In the genomic region with DNA sequence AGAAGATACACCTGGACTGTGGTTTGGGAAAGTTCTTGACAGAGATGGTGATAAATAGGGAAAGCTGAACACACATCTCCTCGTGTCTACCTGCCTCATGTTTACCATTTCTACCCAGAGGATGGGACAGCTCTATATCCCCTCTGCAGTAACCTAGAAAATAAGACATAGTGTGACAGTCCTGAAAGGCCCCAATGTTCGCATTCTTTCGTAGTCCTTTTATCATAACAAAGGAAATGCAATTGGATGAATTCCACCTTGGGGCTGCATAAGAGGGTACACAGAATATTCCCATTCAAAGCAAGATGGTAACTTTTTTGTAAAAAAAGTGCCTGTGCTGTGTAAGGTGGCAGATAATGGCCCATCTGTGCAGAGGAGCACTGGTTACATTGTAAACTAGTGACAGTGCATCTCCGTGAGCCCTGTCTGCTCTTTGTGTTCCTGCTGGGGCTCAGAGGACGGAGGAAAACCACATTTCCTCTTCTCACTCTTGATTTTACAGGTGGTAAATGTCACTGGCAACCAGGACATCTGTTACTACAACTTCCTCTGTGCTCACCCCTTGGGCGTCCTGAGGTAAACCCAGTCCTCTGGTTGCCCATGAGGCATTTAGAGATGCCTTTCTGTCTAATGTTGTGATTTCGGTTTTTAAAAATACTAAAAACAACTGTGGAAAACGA, we compare ENCODE assay signal across 8 cellular contexts.
DNase-seq lines count a peak whose midpoint lies in the region; ATAC-seq and TF ChIP-seq lines count a peak whose summit lies in the region.

No MANE protein-coding gene starts in this region.

- peak overlapping the region; percentile 33 for H3K4me3 Mint-ChIP-seq in activated T-helper 2 cell treated with anti-CD3 and anti-CD28 coated beads, Interferon-gamma antibody, Interleukin-2, Interleukin-4, amounts not matched to agents 10 μg/mL and 5 μg/mL and 100 μg/mL, durations not matched to agents 14 hours and 24 hours and 36 hours (ENCODE audit: low read depth)

- no peaks in the 10 kb centered on the region for H3K27me3 ChIP-seq in HUES48 (ENCODE audit: control insufficient read depth, insufficient read depth, low read length)
- no peaks in the 10 kb centered on the region for H3K27me3 ChIP-seq in breast epithelium

- ATAC-seq in GM21515 (IDR thresholded peaks at IDR 0.05; ENCODE audit: unreplicated experiment) = peak; percentile 97

- peaks cover 24% of the 10 kb centered on the region for H3K4me1 Mint-ChIP-seq in activated T-helper 2 cell treated with anti-CD3 and anti-CD28 coated beads, Interferon-gamma antibody, Interleukin-2, Interleukin-4, amounts not matched to agents 10 μg/mL and 5 μg/mL and 100 μg/mL, durations not matched to agents 14 hours and 24 hours and 36 hours (ENCODE audit: low read depth)

- H3K4me3 ChIP-seq in HUES48 (ENCODE audit: low read depth, low read length) = no peak overlapping the region; the same call in 1 of the 2 replicates
- no peak overlapping the region for H3K4me3 ChIP-seq in breast epithelium

- H3K9me3 Mint-ChIP-seq in activated T-helper 2 cell treated with anti-CD3 and anti-CD28 coated beads, Interferon-gamma antibody, Interleukin-2, Interleukin-4, amounts not matched to agents 10 μg/mL and 5 μg/mL and 100 μg/mL, durations not matched to agents 14 hours and 24 hours and 36 hours = no peaks in the 10 kb centered on the region

- H3K4me1 ChIP-seq in HUES48 (ENCODE audit: control insufficient read depth, insufficient read depth, low read length) (peaks cover 22% of the 10 kb centered on the region), breast epithelium (no peaks in the 10 kb centered on the region)

- intact Hi-C loops in activated T-helper 2 cell treated with anti-CD3 and anti-CD28 coated beads, Interferon-gamma antibody, Interleukin-2, Interleukin-4, amounts not matched to agents 10 μg/mL and 5 μg/mL and 100 μg/mL, durations not matched to agents 14 hours and 24 hours and 36 hours (cut with micrococcal nuclease) = loop anchor here (1.0 to 2.0 kb wide), 2 partner anchors 72 to 90 kb away; a partner anchor contains a TSS
- intact Hi-C loops in breast epithelium (cut with DNase I; ENCODE audit: low total_unique reads) = no loop called here

- no peak for TF ChIP-seq POLR2A in breast epithelium (IDR thresholded peaks at IDR 0.05)

- no peak for TF ChIP-seq CTCF in breast epithelium (IDR thresholded peaks at IDR 0.05)

- H3K36me3 ChIP-seq in HUES48 (ENCODE audit: control insufficient read depth, insufficient read depth, low read length) (no peaks in the 10 kb centered on the region), breast epithelium (no peaks in the 10 kb centered on the region)

- DNase-seq in GDM1 (lab: John Stamatoyannopoulos, UW) (peak; percentile 84), breast epithelium (ENCODE audit: low spot score in 2 of 2) (no peak), NCI-H510A (lab: John Stamatoyannopoulos, UW) (no peak), DMS53 treated with DMSO at 0.1 percent for 48 hours (lab: John Stamatoyannopoulos, UW; ENCODE audit: unreplicated experiment) (no peak)
- DNase-seq in activated T-helper 2 cell treated with anti-CD3 and anti-CD28 coated beads, Interferon-gamma antibody, Interleukin-2, Interleukin-4, amounts not matched to agents 10 μg/mL and 5 μg/mL and 100 μg/mL, durations not matched to agents 14 hours and 24 hours and 36 hours (ENCODE audit: low spot score) = peak; percentile 39
- peak; percentile 11 to 37 for DNase-seq in stimulated activated CD8-positive, alpha-beta memory T cell treated with anti-CD3 and anti-CD28 coated beads, Interleukin-7, amount 100 ng/mL, for 48 hours (ENCODE audit: extremely low read depth in 1 of 2, low read depth in 1 of 2)

- peaks cover 53% of the 10 kb centered on the region for H3K36me3 Mint-ChIP-seq in activated T-helper 2 cell treated with anti-CD3 and anti-CD28 coated beads, Interferon-gamma antibody, Interleukin-2, Interleukin-4, amounts not matched to agents 10 μg/mL and 5 μg/mL and 100 μg/mL, durations not matched to agents 14 hours and 24 hours and 36 hours (ENCODE audit: low read depth)

- peak overlapping the region; percentile 69 for H3K27ac ChIP-seq in HUES48 (ENCODE audit: low read depth, low read length)
- no peak overlapping the region for H3K27ac ChIP-seq in breast epithelium

- 0 out of 2 replicates have a peak overlapping the region, but pooled peaks have one; percentile 3 for H3K9ac ChIP-seq in HUES48 (ENCODE audit: low read depth, low read length)

- no peaks in the 10 kb centered on the region for H3K9me3 ChIP-seq in HUES48 (ENCODE audit: control insufficient read depth, insufficient read depth, low read length)
- H3K9me3 ChIP-seq in breast epithelium = no peaks in the 10 kb centered on the region

- H3K27ac Mint-ChIP-seq in activated T-helper 2 cell treated with anti-CD3 and anti-CD28 coated beads, Interferon-gamma antibody, Interleukin-2, Interleukin-4, amounts not matched to agents 10 μg/mL and 5 μg/mL and 100 μg/mL, durations not matched to agents 14 hours and 24 hours and 36 hours = peak overlapping the region; percentile 60

- H3K27me3 Mint-ChIP-seq in activated T-helper 2 cell treated with anti-CD3 and anti-CD28 coated beads, Interferon-gamma antibody, Interleukin-2, Interleukin-4, amounts not matched to agents 10 μg/mL and 5 μg/mL and 100 μg/mL, durations not matched to agents 14 hours and 24 hours and 36 hours (ENCODE audit: low read depth) = no peaks in the 10 kb centered on the region

Comparison
In these comparisons a context has a peak if more than half of its experiments do, and no peak if none do; other contexts are left out.
1. DNase-seq: peak in GDM1 (single experiment), activated T-helper 2 cell treated with anti-CD3 and anti-CD28 coated beads, Interferon-gamma antibody, Interleukin-2, Interleukin-4, amounts not matched to agents 10 μg/mL and 5 μg/mL and 100 μg/mL, durations not matched to agents 14 hours and 24 hours and 36 hours (single experiment) and stimulated activated CD8-positive, alpha-beta memory T cell treated with anti-CD3 and anti-CD28 coated beads, Interleukin-7, amount 100 ng/mL, for 48 hours (2 of 2); none in breast epithelium (0 of 2), NCI-H510A (single experiment) and DMS53 treated with DMSO at 0.1 percent for 48 hours (single experiment).